In the genomic region with DNA sequence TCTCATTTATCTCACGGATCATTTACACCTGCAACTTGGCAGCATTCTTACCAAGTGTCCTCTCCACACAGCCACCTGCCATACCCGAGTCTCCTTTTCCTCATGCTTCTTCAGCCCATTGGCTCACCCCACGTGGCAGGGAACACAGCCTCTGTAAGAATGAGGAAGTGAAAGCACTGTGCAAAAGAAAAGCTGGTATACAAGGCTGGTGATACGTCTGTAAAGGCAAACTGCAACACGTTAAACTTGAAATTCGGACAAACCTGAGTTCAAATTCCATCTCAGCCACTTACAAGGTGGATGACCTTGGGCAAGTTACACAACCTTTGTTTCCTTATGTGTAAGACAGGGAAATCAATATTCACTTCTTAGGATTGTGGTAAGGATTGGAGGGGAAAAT, we compare ENCODE assay signal across 8 cellular contexts.
DNase-seq lines count a peak whose midpoint lies in the region; ATAC-seq, FAIRE-seq and TF ChIP-seq lines count a peak whose summit lies in the region.

No MANE protein-coding gene starts in this region.

- intact Hi-C loops in natural killer cell (cut with micrococcal nuclease) = no loop called here

- H3K4me3 Mint-ChIP-seq in natural killer cell = no peak overlapping the region

- no peak for TF ChIP-seq POLR2A in GM12891 (IDR thresholded peaks at IDR 0.05; ENCODE audit: low read depth, low read length)
- TF ChIP-seq POLR2A in tibial nerve (IDR thresholded peaks at IDR 0.05) = peak in 1 of 2 donors; percentile 10

- peaks cover 0 to 12% (median 1%) of the 10 kb centered on the region in 4 donors for H3K4me1 ChIP-seq in tibial nerve

- H3K27me3 ChIP-seq in tibial nerve = no peaks in the 10 kb centered on the region

- ATAC-seq in GM21786 (IDR thresholded peaks at IDR 0.05; ENCODE audit: unreplicated experiment) (peak; percentile 98), natural killer cell (no peak)

- no peak for TF ChIP-seq CTCF in tibial nerve (IDR thresholded peaks at IDR 0.05)
- no peak for TF ChIP-seq CTCF in natural killer cell (IDR thresholded peaks at IDR 0.05)

- H3K4me1 Mint-ChIP-seq in natural killer cell = peaks cover 0 to 10% of the 10 kb centered on the region in 2 donors

- no peak overlapping the region for H3K27ac ChIP-seq in tibial nerve

- H3K27me3 Mint-ChIP-seq in natural killer cell (ENCODE audit: low read depth in 2 of 2) = no peaks in the 10 kb centered on the region

- no peaks in the 10 kb centered on the region for H3K9me3 Mint-ChIP-seq in natural killer cell

- peak in 1 of 2 donors; percentile 49 for TF ChIP-seq EP300 in tibial nerve (IDR thresholded peaks at IDR 0.05)

- DNase-seq in GM12891 (ENCODE audit: insufficient read length, low spot score) (no peak), Kasumi-1 (lab: John Stamatoyannopoulos, UW) (peak; percentile 81 to 82), tibial nerve (ENCODE audit: low spot score in 2 of 2) (peak; percentile 18 to 48), AG08395 (ENCODE audit: low spot score) (no peak), NCI-H1105 treated with DMSO at 0.1 percent for 48 hours (lab: John Stamatoyannopoulos, UW) (no peak), natural killer cell (no peak)

- H3K4me3 ChIP-seq in tibial nerve = no peak overlapping the region

- WGBS in tibial nerve, 2 donors = 59 to 62% methylated on average over 6 of the region's 6 CpGs

- no peaks in the 10 kb centered on the region for H3K36me3 Mint-ChIP-seq in natural killer cell

- FAIRE-seq in GM12891 (lab: Jason Lieb, UNC) = peak; percentile 85
- FAIRE-seq in colon (lab: Jason Lieb, UNC) = peak; percentile 53

- H3K36me3 ChIP-seq in tibial nerve = no peaks in the 10 kb centered on the region

- no peaks in the 10 kb centered on the region for H3K9me3 ChIP-seq in tibial nerve

- no peak overlapping the region for H3K27ac Mint-ChIP-seq in natural killer cell

TF ChIP-seq in GM12891, 5 proteins besides CTCF, POLR2A, EP300 and RAD21:
- TF ChIP-seq POLR2AphosphoS5 (IDR thresholded peaks at IDR 0.05; ENCODE audit: low read depth, low read length) (no peak), PAX5 (IDR thresholded peaks at IDR 0.05; ENCODE audit: insufficient read depth, low read length, severe bottlenecking) (no peak), SPI1 (IDR thresholded peaks at IDR 0.05; ENCODE audit: low read depth, low read length) (peak; percentile 98)

Comparison
In these comparisons a context has a peak if more than half of its experiments do, and no peak if none do; other contexts are left out.
1. DNase-seq: peak in Kasumi-1 (2 of 2) and tibial nerve (2 of 2); none in GM12891 (single experiment), AG08395 (single experiment), NCI-H1105 treated with DMSO at 0.1 percent for 48 hours (single experiment) and natural killer cell (single experiment).